In genomic region chr7:63008366-63008765, GRCh38 we compare ENCODE assay signal across 23 cellular contexts.
A peak's percentile ranks its signal among the peaks of the same experiment; 100 is the strongest.
DNase-seq lines count a peak whose midpoint lies in the region; ATAC-seq and TF ChIP-seq lines count a peak whose summit lies in the region.
"Had no signal": no experiment of that assay in that cellular context is flagged by ENCODE, and none has a peak within 500 bp of the region (broad histone marks: within the 10 kb centered on the region; RNA-seq: fewer than 3 reads in every experiment).

No MANE protein-coding gene starts in this region.

- no peaks in the 10 kb centered on the region for H3K36me3 ChIP-seq in GM06990 (ENCODE audit: control insufficient read depth, insufficient read depth, low read length)
- H3K36me3 ChIP-seq in right lobe of liver, result no peaks in the 10 kb centered on the region
- no peaks in the 10 kb centered on the region for H3K36me3 ChIP-seq in esophagus squamous epithelium
- H3K36me3 ChIP-seq: BLaER1, neutrophil had no signal

- H3K9me3 ChIP-seq in right lobe of liver (no peaks in the 10 kb centered on the region), esophagus squamous epithelium (peaks cover 0 to 32% (median 12%) of the 10 kb centered on the region in 3 donors)
- H3K9me3 ChIP-seq: BLaER1, neutrophil had no signal

- no peaks in the 10 kb centered on the region for H3K27me3 ChIP-seq in GM06990 (replicated peaks; ENCODE audit: control insufficient read depth, insufficient read depth, low read length)
- H3K27me3 ChIP-seq in right lobe of liver, result no peaks in the 10 kb centered on the region
- H3K27me3 ChIP-seq in esophagus squamous epithelium, result no peaks in the 10 kb centered on the region
- H3K27me3 ChIP-seq: BLaER1, foreskin keratinocyte, neutrophil had no signal

- H3K27ac ChIP-seq in right lobe of liver (no peak overlapping the region), esophagus squamous epithelium (no peak overlapping the region)
- H3K27ac ChIP-seq: BLaER1, epithelial cell of prostate, foreskin keratinocyte, neutrophil had no signal

- no peak for ATAC-seq in right lobe of liver
- ATAC-seq: foreskin keratinocyte, K562 had no signal

- DNase-seq in GM06990 (ENCODE audit: extremely low read depth, insufficient read length) (no peak), HT-29 (ENCODE audit: low spot score) (peak; percentile 14), RKO (ENCODE audit: low spot score) (peak; percentile 5), right lobe of liver (no peak), GM19240 (ENCODE audit: insufficient read length, low spot score) (no peak), esophagus squamous epithelium (lab: John Stamatoyannopoulos, UW) (no peak), 8988T (no peak)
- DNase-seq: activated CD4-positive, alpha-beta T cell treated with anti-CD3 and anti-CD28 coated beads, Interleukin-2, amount 50 U/mL, for 4 hours; activated T-cell treated with anti-CD3 and anti-CD28 coated beads, Interleukin-2, amount 50 U/mL, for 1 hour; amniotic stem cell; Calu3; foreskin keratinocyte; hypothalamus; islet precursor cell; NCI-H1092 treated with DMSO at 0.1 percent for 48 hours; NCI-H510A treated with DMSO at 0.1 percent for 48 hours; SHP77; T-helper 2 cell had no signal

- intact Hi-C loops in right lobe of liver (cut with DNase I), result no loop called here
- intact Hi-C loops in esophagus squamous epithelium (cut with DNase I), result no loop called here

- TF ChIP-seq POLR2A in right lobe of liver (IDR thresholded peaks at IDR 0.05) (no peak), esophagus squamous epithelium (IDR thresholded peaks at IDR 0.05) (no peak)

- TF ChIP-seq CTCF in GM06990 (IDR thresholded peaks at IDR 0.05; ENCODE audit: insufficient read depth, low read length, poor library complexity, severe bottlenecking) (peak; percentile 5), right lobe of liver (IDR thresholded peaks at IDR 0.05) (peak in 3 of 4 donors; percentile 32 to 50 (median 48)), esophagus squamous epithelium (IDR thresholded peaks at IDR 0.05) (no peak)

- no peaks in the 10 kb centered on the region for H3K4me1 ChIP-seq in right lobe of liver
- H3K4me1 ChIP-seq in esophagus squamous epithelium, result no peaks in the 10 kb centered on the region
- H3K4me1 ChIP-seq: BLaER1, foreskin keratinocyte had no signal

- H3K4me3 ChIP-seq in GM06990 (replicated peaks; ENCODE audit: low read depth, low read length) (no peak overlapping the region), right lobe of liver (no peak overlapping the region), esophagus squamous epithelium (no peak overlapping the region)
- H3K4me3 ChIP-seq: BLaER1, K562, lung had no signal

- 28% methylated on average over 2 of the region's 2 CpGs for WGBS in right lobe of liver (ENCODE audit: insufficient coverage, low coverage, low lambda C conversion rate, missing lambda C conversion rate)
- 48 to 76% methylated on average over 2 of the region's 2 CpGs for WGBS in esophagus squamous epithelium, 2 donors

Comparison
In these comparisons a context has a peak if more than half of its experiments do, and no peak if none do; other contexts are left out.
1. DNase-seq: peak in HT-29 (single experiment) and RKO (single experiment); none in GM06990 (single experiment), right lobe of liver (0 of 3), GM19240 (single experiment), esophagus squamous epithelium (single experiment) and 8988T (single experiment).
2. CTCF ChIP-seq: peak in GM06990 (single experiment) and right lobe of liver (3 of 4); none in esophagus squamous epithelium (0 of 6).